10 cellular contexts compared by ENCODE assay signal in the genomic region with DNA sequence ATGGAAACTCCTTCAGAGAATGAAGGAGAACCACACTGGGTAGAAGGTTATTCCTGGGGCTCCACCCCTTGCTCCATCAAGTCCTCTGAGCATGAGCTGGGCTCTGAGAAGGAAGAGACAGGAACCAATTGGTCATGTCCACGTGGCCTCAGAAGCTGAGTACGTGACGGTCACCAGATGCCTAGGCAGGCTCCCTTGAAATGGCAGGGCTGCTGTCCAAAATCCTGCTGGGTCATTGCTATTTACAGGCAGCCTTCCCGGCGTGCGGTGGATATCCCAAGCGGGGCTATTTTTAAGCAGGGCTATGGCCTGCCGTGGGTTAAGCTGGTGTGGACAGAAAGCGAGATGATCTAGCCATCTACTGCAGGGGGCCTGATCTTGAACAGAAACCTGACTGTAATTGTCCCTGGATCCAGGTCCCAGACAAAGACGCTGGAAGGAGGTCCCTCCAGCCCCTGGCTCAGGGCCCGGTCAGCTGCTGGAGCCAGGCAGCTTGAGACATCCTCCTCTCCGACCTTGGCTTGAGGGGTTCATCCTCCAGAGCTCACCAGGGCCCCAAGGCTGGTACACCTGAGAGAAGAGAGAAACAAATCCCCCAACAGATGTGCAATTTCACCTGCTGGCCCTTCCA. TPM values are rescaled to one million over a fixed set of nuclear protein-coding genes. Genes with fewer than 3 reads are reported as not detected.
DNase-seq lines count a peak whose midpoint lies in the region; ATAC-seq lines count a peak whose summit lies in the region.
"Had no signal": no experiment of that assay in that cellular context is flagged by ENCODE, and none has a peak within 500 bp of the region (broad histone marks: within the 10 kb centered on the region; RNA-seq: fewer than 3 reads in every experiment).

No MANE protein-coding gene starts in this region.

- peak overlapping the region; percentile 85 for H3K4me3 ChIP-seq in iPS-18a (ENCODE audit: low read length)

- no peaks in the 10 kb centered on the region for H3K9me3 ChIP-seq in iPS-18a (ENCODE audit: control insufficient read depth, low read depth, low read length)

- ATAC-seq in sciatic nerve (peak; percentile 69), HG03095 (IDR thresholded peaks at IDR 0.05; ENCODE audit: unreplicated experiment) (no peak)
- ATAC-seq in activated CD4-positive, CD25-positive, alpha-beta regulatory T cell treated with anti-CD3 and anti-CD28 coated beads, Interleukin-2, amount 50 U/mL, for 24 hours, result no peak

- intact Hi-C loops in sciatic nerve (cut with DNase I), result no loop called here

- H3K36me3 ChIP-seq in iPS-18a (ENCODE audit: control insufficient read depth, low read depth, low read length), result peaks cover 5% of the 10 kb centered on the region

- H3K9ac ChIP-seq in iPS-18a (ENCODE audit: low read length), result no peak overlapping the region

- H3K27me3 ChIP-seq in iPS-18a (ENCODE audit: control insufficient read depth, insufficient read depth, low read length), result no peaks in the 10 kb centered on the region

- peaks cover 23% of the 10 kb centered on the region for H3K4me1 ChIP-seq in iPS-18a (ENCODE audit: control insufficient read depth, low read depth, low read length)

- peak; percentile 7 for DNase-seq in ELR (ENCODE audit: low read depth)
- peak; percentile 90 for DNase-seq in cerebellar cortex (ENCODE audit: low spot score)
- DNase-seq in sciatic nerve (ENCODE audit: low spot score), result peak; percentile 71
- no peak for DNase-seq in NCI-H2196 treated with DMSO at 0.1 percent for 48 hours (lab: John Stamatoyannopoulos, UW; ENCODE audit: unreplicated experiment)
- DNase-seq in NCI-H82 treated with DMSO at 0.1 percent for 48 hours (lab: John Stamatoyannopoulos, UW; ENCODE audit: unreplicated experiment), result no peak
- DNase-seq: HCEC 1CT; stimulated activated CD4-positive, alpha-beta T cell treated with anti-CD3 and anti-CD28 coated beads, Interleukin-12 subunit alpha, Interleukin-12 subunit beta, amount 100 ng/mL, for 4 hours had no signal

- H3K27ac ChIP-seq in iPS-18a (ENCODE audit: low read length), result no peak overlapping the region

RNA-seq across cellular contexts. Expression of a gene that starts 0.6 kb away (rescaled TPM):
- total RNA-seq in sciatic nerve, result 5.9 TPM

Comparison
In these comparisons a context has a peak if more than half of its experiments do, and no peak if none do; other contexts are left out.
1. DNase-seq: peak in ELR (single experiment), cerebellar cortex (single experiment) and sciatic nerve (single experiment); none in NCI-H2196 treated with DMSO at 0.1 percent for 48 hours (single experiment) and NCI-H82 treated with DMSO at 0.1 percent for 48 hours (single experiment).